8 cellular contexts compared by ENCODE assay signal in genomic region chr12:92927055-92927435, GRCh38. TPM values are rescaled to one million over a fixed set of nuclear protein-coding genes. Genes with fewer than 3 reads are reported as not detected.
DNase-seq lines count a peak whose midpoint lies in the region; ATAC-seq and TF ChIP-seq lines count a peak whose summit lies in the region.

No MANE protein-coding gene starts in this region.

- no peaks in the 10 kb centered on the region for H3K27me3 ChIP-seq in skeletal muscle tissue (ENCODE audit: control insufficient read depth in 3 of 3, insufficient read depth in 3 of 3, low read length in 3 of 3)

- peak overlapping the region in 2 of 3 donors; percentile 89 for H3K9ac ChIP-seq in skeletal muscle tissue (ENCODE audit: low read depth in 1 of 3, low read length in 3 of 3)

- DNase-seq in NCI-H1417 (lab: John Stamatoyannopoulos, UW) (peak; percentile 8 to 42 (median 13)), NCI-H1417 treated with DMSO at 0.1 percent for 48 hours (lab: John Stamatoyannopoulos, UW) (no peak), LHCN-M2 (ENCODE audit: low read depth) (peak; percentile 84), fibroblast of mammary gland (ENCODE audit: low read depth) (peak; percentile 62), DMS153 (lab: John Stamatoyannopoulos, UW) (no peak)
- DNase-seq in activated CD8-positive, alpha-beta memory T cell treated with anti-CD3 and anti-CD28 coated beads, Interleukin-2, amount 10 ng/mL, durations not matched to agents 7 days and 5 days, result peak; percentile 67

- H3K27ac ChIP-seq in skeletal muscle tissue (ENCODE audit: low read depth, low read length), result peak overlapping the region; percentile 98

- H3K4me1 Mint-ChIP-seq in activated CD8-positive, alpha-beta memory T cell treated with anti-CD3 and anti-CD28 coated beads, Interleukin-2, amount 10 ng/mL, durations not matched to agents 7 days and 5 days, result peaks cover 27% of the 10 kb centered on the region

- no peaks in the 10 kb centered on the region for H3K36me3 ChIP-seq in skeletal muscle tissue (ENCODE audit: control insufficient read depth in 3 of 3, insufficient read depth in 3 of 3, low read length in 3 of 3)

- H3K9me3 ChIP-seq in skeletal muscle tissue (ENCODE audit: control insufficient read depth in 3 of 3, low read length in 3 of 3), result no peaks in the 10 kb centered on the region

- H3K36me3 Mint-ChIP-seq in activated CD8-positive, alpha-beta memory T cell treated with anti-CD3 and anti-CD28 coated beads, Interleukin-2, amount 10 ng/mL, durations not matched to agents 7 days and 5 days, result peaks cover 15% of the 10 kb centered on the region

- H3K9me3 Mint-ChIP-seq in activated CD8-positive, alpha-beta memory T cell treated with anti-CD3 and anti-CD28 coated beads, Interleukin-2, amount 10 ng/mL, durations not matched to agents 7 days and 5 days (ENCODE audit: low read depth), result no peaks in the 10 kb centered on the region

- ATAC-seq in activated CD8-positive, alpha-beta memory T cell treated with anti-CD3 and anti-CD28 coated beads, Interleukin-2, amount 10 ng/mL, durations not matched to agents 7 days and 5 days, result no peak
- no peak for ATAC-seq in HG03095 (IDR thresholded peaks at IDR 0.05; ENCODE audit: unreplicated experiment)

- peak; percentile 15 for TF ChIP-seq CTCF in fibroblast of mammary gland (conservative IDR thresholded peaks at IDR 0.05; ENCODE audit: control insufficient read depth, insufficient read depth, low read depth, low read length)

- H3K4me3 Mint-ChIP-seq in activated CD8-positive, alpha-beta memory T cell treated with anti-CD3 and anti-CD28 coated beads, Interleukin-2, amount 10 ng/mL, durations not matched to agents 7 days and 5 days, result peak overlapping the region; percentile 77

- H3K27me3 Mint-ChIP-seq in activated CD8-positive, alpha-beta memory T cell treated with anti-CD3 and anti-CD28 coated beads, Interleukin-2, amount 10 ng/mL, durations not matched to agents 7 days and 5 days, result peaks cover 2% of the 10 kb centered on the region

- peaks cover 16 to 23% (median 23%) of the 10 kb centered on the region in 3 donors for H3K4me1 ChIP-seq in skeletal muscle tissue (ENCODE audit: control insufficient read depth in 3 of 3, insufficient read depth in 3 of 3, low read length in 3 of 3)

- peak overlapping the region; percentile 73 for H3K4me3 ChIP-seq in fibroblast of mammary gland (ENCODE audit: control insufficient read depth, low read depth, low read length)
- H3K4me3 ChIP-seq in skeletal muscle tissue (ENCODE audit: low read length in 3 of 3), result peak overlapping the region in 2 of 3 donors; percentile 72 to 74

- H3K27ac Mint-ChIP-seq in activated CD8-positive, alpha-beta memory T cell treated with anti-CD3 and anti-CD28 coated beads, Interleukin-2, amount 10 ng/mL, durations not matched to agents 7 days and 5 days, result peak overlapping the region; percentile 86

- CTCF ChIA-PET in activated CD8-positive, alpha-beta memory T cell treated with anti-CD3 and anti-CD28 coated beads, Interleukin-2, amount 10 ng/mL, durations not matched to agents 7 days and 5 days (lab: Charles Lee), result interaction anchor here (0.9 to 4.1 kb wide), 8 partner anchors 14 to 510 kb away, joined by 3 to 20 read pairs (median 4); no protein-coding TSS in a partner anchor

RNA-seq across cellular contexts. Expression of gene EEA1, which starts 2.0 kb away (rescaled TPM):
- total RNA-seq in LHCN-M2 (2014; rRNA removed) (8.9 and 13.7 TPM in 2 replicates), skeletal muscle tissue (9.4 TPM)
- 3.7 TPM for polyA plus RNA-seq in LHCN-M2 (2012)
- 10 to 100 TPM; 14.5 to 14.7 TPM for total RNA-seq in activated CD8-positive, alpha-beta memory T cell treated with anti-CD3 and anti-CD28 coated beads, Interleukin-2, amount 10 ng/mL, durations not matched to agents 7 days and 5 days

Comparison
In these comparisons a context has a peak if more than half of its experiments do, and no peak if none do; other contexts are left out.
1. DNase-seq: peak in NCI-H1417 (3 of 3), LHCN-M2 (single experiment), activated CD8-positive, alpha-beta memory T cell treated with anti-CD3 and anti-CD28 coated beads, Interleukin-2, amount 10 ng/mL, durations not matched to agents 7 days and 5 days (single experiment) and fibroblast of mammary gland (single experiment); none in NCI-H1417 treated with DMSO at 0.1 percent for 48 hours (single experiment) and DMS153 (single experiment).